Comparison of ENCODE assay signal across 16 cellular contexts in genomic region chr6:128443553-128443952, GRCh38.
"Had no signal": no experiment of that assay in that cellular context is flagged by ENCODE, and none has a peak within 500 bp of the region (broad histone marks: within the 10 kb centered on the region; RNA-seq: fewer than 3 reads in every experiment).

No MANE protein-coding gene starts in this region.

- H3K4me3 ChIP-seq: heart left ventricle, psoas muscle, right lobe of liver, suprapubic skin, upper lobe of left lung had no signal

- H3K27ac ChIP-seq: heart left ventricle, neutrophil, psoas muscle, right lobe of liver, suprapubic skin, upper lobe of left lung, VCaP had no signal

- H3K4me1 ChIP-seq: psoas muscle, right lobe of liver, upper lobe of left lung had no signal

- H3K36me3 ChIP-seq: heart left ventricle, neutrophil, right lobe of liver, suprapubic skin, upper lobe of left lung had no signal

- ATAC-seq: effector memory CD8-positive, alpha-beta T cell; heart left ventricle; naive thymus-derived CD4-positive, alpha-beta T cell; psoas muscle; right lobe of liver had no signal

- DNase-seq: activated CD4-positive, alpha-beta memory T cell treated with anti-CD3 and anti-CD28 coated beads, Interleukin-2, amount 10 ng/mL, durations not matched to agents 7 days and 5 days; activated naive CD8-positive, alpha-beta T cell treated with anti-CD3 and anti-CD28 coated beads, Interleukin-2, amount 10 ng/mL, durations not matched to agents 7 days and 5 days; aorta; central memory CD4-positive, alpha-beta T cell; effector memory CD8-positive, alpha-beta T cell; heart left ventricle; naive thymus-derived CD4-positive, alpha-beta T cell; psoas muscle; right lobe of liver; stimulated activated CD4-positive, alpha-beta T cell treated with anti-CD3 and anti-CD28 coated beads, Interleukin-1b, Interleukin-23, amount 100 ng/mL, for 48 hours; stimulated activated naive CD4-positive, alpha-beta T cell treated with Interleukin-2 at 50 U/mL for 16 hours; T-helper 1 cell; upper lobe of left lung had no signal

- H3K27me3 ChIP-seq: heart left ventricle, neutrophil, right lobe of liver, suprapubic skin, upper lobe of left lung had no signal

- H3K9me3 ChIP-seq: heart left ventricle, neutrophil, psoas muscle, right lobe of liver, suprapubic skin, upper lobe of left lung had no signal
